Comparison of ENCODE assay signal across 9 cellular contexts in the genomic region with DNA sequence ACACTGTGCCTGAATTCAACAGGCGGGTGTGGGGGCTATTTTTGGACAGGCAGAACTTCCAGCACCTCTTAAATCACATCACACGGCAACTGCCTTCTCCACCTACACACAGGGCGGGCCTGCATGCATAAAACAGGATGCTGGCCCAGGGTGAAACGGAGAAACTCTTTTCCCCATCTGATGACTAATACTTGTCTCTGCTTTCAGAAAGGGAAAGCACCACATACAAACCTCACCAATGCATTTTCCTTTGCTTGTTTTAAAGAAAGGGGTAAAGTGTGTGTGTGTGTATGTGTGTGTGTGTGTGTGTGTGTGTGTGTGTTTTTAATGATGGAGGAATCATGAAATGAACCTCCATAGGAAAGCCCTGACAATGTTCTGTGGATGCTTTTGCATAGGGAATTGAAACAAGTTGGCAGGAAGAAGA. TPM values are rescaled to one million over a fixed set of nuclear protein-coding genes. Genes with fewer than 3 reads are reported as not detected.
A peak's percentile ranks its signal among the peaks of the same experiment; 100 is the strongest.
DNase-seq lines count a peak whose midpoint lies in the region; ATAC-seq and TF ChIP-seq lines count a peak whose summit lies in the region.
"Had no signal": no experiment of that assay in that cellular context is flagged by ENCODE, and none has a peak within 500 bp of the region (broad histone marks: within the 10 kb centered on the region; RNA-seq: fewer than 3 reads in every experiment).

No MANE protein-coding gene starts in this region.

- H3K27me3 Mint-ChIP-seq in WTC11 (ENCODE audit: low read depth): no peaks in the 10 kb centered on the region

- ATAC-seq in GM21529 (IDR thresholded peaks at IDR 0.05; ENCODE audit: unreplicated experiment): peak; percentile 100
- ATAC-seq in WTC11: no peak; the same call in 1 of the 2 replicates

- no peak overlapping the region for H3K27ac Mint-ChIP-seq in WTC11

- CTCF ChIA-PET in WTC11 (lab: Charles Lee): interaction anchor here (1.8 kb wide), 1 partner anchor 59 kb away, joined by 4 read pairs; no protein-coding TSS in a partner anchor

- H3K36me3 Mint-ChIP-seq in WTC11: peaks cover 6% of the 10 kb centered on the region; the same call in 1 of the 2 replicates

- peaks cover 28% of the 10 kb centered on the region for H3K4me1 Mint-ChIP-seq in WTC11

- in situ Hi-C loops in GM13976 (cut with MboI; ENCODE audit: low sequenced_read_pairs, unreplicated experiment): no loop called here

- H3K9me3 Mint-ChIP-seq in WTC11: peaks cover 9% of the 10 kb centered on the region

- no peak overlapping the region for H3K4me3 Mint-ChIP-seq in WTC11

- no peak for TF ChIP-seq CTCF in GM13976 (IDR thresholded peaks at IDR 0.05; ENCODE audit: borderline replicate concordance, control extremely low read depth, extremely low read depth, insufficient read depth, missing control alignments)
- TF ChIP-seq CTCF in WTC11 (IDR thresholded peaks at IDR 0.05): no peak

- POLR2A ChIA-PET in WTC11 (lab: Charles Lee): no interaction called here

- peak; percentile 62 for DNase-seq in GM13976 (ENCODE audit: low spot score)
- DNase-seq in HT1080 (ENCODE audit: low read depth): peak; percentile 62
- peak; percentile 69 for DNase-seq in fibroblast of the conjunctiva (ENCODE audit: low read depth)
- DNase-seq in superior temporal gyrus (ENCODE audit: extremely low spot score): peak; percentile 31
- no peak for DNase-seq in NCI-H1436 (lab: John Stamatoyannopoulos, UW)
- no peak for DNase-seq in WTC11 (ENCODE audit: low spot score)
- no peak for DNase-seq in NCI-H1105 (lab: John Stamatoyannopoulos, UW)

TF ChIP-seq in WTC11, 78 proteins besides CTCF, POLR2A, EP300 and RAD21:
- TF ChIP-seq, protein P1, sequence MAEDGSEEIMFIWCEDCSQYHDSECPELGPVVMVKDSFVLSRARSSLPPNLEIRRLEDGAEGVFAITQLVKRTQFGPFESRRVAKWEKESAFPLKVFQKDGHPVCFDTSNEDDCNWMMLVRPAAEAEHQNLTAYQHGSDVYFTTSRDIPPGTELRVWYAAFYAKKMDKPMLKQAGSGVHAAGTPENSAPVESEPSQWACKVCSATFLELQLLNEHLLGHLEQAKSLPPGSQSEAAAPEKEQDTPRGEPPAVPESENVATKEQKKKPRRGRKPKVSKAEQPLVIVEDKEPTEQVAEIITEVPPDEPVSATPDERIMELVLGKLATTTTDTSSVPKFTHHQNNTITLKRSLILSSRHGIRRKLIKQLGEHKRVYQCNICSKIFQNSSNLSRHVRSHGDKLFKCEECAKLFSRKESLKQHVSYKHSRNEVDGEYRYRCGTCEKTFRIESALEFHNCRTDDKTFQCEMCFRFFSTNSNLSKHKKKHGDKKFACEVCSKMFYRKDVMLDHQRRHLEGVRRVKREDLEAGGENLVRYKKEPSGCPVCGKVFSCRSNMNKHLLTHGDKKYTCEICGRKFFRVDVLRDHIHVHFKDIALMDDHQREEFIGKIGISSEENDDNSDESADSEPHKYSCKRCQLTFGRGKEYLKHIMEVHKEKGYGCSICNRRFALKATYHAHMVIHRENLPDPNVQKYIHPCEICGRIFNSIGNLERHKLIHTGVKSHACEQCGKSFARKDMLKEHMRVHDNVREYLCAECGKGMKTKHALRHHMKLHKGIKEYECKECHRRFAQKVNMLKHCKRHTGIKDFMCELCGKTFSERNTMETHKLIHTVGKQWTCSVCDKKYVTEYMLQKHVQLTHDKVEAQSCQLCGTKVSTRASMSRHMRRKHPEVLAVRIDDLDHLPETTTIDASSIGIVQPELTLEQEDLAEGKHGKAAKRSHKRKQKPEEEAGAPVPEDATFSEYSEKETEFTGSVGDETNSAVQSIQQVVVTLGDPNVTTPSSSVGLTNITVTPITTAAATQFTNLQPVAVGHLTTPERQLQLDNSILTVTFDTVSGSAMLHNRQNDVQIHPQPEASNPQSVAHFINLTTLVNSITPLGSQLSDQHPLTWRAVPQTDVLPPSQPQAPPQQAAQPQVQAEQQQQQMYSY (CRISPR knock-in tag; IDR thresholded peaks at IDR 0.05): no peak
- TF ChIP-seq ZNF138 (CRISPR knock-in tag; conservative IDR thresholded peaks at IDR 0.05): no peak
- TF ChIP-seq ATF1 (CRISPR knock-in tag; IDR thresholded peaks at IDR 0.05): no peak
- no peak for TF ChIP-seq ZNF671 (CRISPR knock-in tag; IDR thresholded peaks at IDR 0.05)
- TF ChIP-seq, protein P2, sequence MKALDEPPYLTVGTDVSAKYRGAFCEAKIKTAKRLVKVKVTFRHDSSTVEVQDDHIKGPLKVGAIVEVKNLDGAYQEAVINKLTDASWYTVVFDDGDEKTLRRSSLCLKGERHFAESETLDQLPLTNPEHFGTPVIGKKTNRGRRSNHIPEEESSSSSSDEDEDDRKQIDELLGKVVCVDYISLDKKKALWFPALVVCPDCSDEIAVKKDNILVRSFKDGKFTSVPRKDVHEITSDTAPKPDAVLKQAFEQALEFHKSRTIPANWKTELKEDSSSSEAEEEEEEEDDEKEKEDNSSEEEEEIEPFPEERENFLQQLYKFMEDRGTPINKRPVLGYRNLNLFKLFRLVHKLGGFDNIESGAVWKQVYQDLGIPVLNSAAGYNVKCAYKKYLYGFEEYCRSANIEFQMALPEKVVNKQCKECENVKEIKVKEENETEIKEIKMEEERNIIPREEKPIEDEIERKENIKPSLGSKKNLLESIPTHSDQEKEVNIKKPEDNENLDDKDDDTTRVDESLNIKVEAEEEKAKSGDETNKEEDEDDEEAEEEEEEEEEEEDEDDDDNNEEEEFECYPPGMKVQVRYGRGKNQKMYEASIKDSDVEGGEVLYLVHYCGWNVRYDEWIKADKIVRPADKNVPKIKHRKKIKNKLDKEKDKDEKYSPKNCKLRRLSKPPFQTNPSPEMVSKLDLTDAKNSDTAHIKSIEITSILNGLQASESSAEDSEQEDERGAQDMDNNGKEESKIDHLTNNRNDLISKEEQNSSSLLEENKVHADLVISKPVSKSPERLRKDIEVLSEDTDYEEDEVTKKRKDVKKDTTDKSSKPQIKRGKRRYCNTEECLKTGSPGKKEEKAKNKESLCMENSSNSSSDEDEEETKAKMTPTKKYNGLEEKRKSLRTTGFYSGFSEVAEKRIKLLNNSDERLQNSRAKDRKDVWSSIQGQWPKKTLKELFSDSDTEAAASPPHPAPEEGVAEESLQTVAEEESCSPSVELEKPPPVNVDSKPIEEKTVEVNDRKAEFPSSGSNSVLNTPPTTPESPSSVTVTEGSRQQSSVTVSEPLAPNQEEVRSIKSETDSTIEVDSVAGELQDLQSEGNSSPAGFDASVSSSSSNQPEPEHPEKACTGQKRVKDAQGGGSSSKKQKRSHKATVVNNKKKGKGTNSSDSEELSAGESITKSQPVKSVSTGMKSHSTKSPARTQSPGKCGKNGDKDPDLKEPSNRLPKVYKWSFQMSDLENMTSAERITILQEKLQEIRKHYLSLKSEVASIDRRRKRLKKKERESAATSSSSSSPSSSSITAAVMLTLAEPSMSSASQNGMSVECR (CRISPR knock-in tag; IDR thresholded peaks at IDR 0.05; ENCODE audit: borderline replicate concordance): no peak
- no peak for TF ChIP-seq NR1H2 (CRISPR knock-in tag; IDR thresholded peaks at IDR 0.05)
- TF ChIP-seq JAZF1 (CRISPR knock-in tag; IDR thresholded peaks at IDR 0.05): no peak
- no peak for TF ChIP-seq HMGA2 (CRISPR knock-in tag; IDR thresholded peaks at IDR 0.05)
- no peak for TF ChIP-seq IRF2 (CRISPR knock-in tag; IDR thresholded peaks at IDR 0.05; ENCODE audit: borderline replicate concordance, low read depth)
- TF ChIP-seq, protein P3, sequence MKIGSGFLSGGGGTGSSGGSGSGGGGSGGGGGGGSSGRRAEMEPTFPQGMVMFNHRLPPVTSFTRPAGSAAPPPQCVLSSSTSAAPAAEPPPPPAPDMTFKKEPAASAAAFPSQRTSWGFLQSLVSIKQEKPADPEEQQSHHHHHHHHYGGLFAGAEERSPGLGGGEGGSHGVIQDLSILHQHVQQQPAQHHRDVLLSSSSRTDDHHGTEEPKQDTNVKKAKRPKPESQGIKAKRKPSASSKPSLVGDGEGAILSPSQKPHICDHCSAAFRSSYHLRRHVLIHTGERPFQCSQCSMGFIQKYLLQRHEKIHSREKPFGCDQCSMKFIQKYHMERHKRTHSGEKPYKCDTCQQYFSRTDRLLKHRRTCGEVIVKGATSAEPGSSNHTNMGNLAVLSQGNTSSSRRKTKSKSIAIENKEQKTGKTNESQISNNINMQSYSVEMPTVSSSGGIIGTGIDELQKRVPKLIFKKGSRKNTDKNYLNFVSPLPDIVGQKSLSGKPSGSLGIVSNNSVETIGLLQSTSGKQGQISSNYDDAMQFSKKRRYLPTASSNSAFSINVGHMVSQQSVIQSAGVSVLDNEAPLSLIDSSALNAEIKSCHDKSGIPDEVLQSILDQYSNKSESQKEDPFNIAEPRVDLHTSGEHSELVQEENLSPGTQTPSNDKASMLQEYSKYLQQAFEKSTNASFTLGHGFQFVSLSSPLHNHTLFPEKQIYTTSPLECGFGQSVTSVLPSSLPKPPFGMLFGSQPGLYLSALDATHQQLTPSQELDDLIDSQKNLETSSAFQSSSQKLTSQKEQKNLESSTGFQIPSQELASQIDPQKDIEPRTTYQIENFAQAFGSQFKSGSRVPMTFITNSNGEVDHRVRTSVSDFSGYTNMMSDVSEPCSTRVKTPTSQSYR (CRISPR knock-in tag; IDR thresholded peaks at IDR 0.05): no peak

RNA-seq across cellular contexts. Expression of a gene that starts 48.5 kb away (rescaled TPM):
- total RNA-seq in HT1080 (2014; rRNA removed; shearing (Covaris generic)): not detected in 2 replicates
- polyA plus RNA-seq in HT1080 (2015; cell fraction: cytosol; rRNA removed): not detected in 2 replicates
- not detected in 2 replicates for polyA plus RNA-seq in HT1080 (2015; cell fraction: nucleus; rRNA removed)
- total RNA-seq in WTC11 (2021): 0.52 to 0.78 TPM (median 0.71 TPM) in 3 replicates
- total RNA-seq: endothelial cell of umbilical vein had no signal
- polyA plus RNA-seq: endothelial cell of umbilical vein had no signal

Comparison
In these comparisons a context has a peak if more than half of its experiments do, and no peak if none do; other contexts are left out.
1. DNase-seq: peak in GM13976 (single experiment), HT1080 (single experiment), fibroblast of the conjunctiva (single experiment) and superior temporal gyrus (single experiment); none in NCI-H1436 (single experiment), WTC11 (single experiment) and NCI-H1105 (single experiment).